Comparison of ENCODE assay signal across 10 cellular contexts in genomic region chr20:38369387-38369786, GRCh38. TPM values are rescaled to one million over a fixed set of nuclear protein-coding genes. Genes with fewer than 3 reads are reported as not detected.
DNase-seq lines count a peak whose midpoint lies in the region; ATAC-seq and TF ChIP-seq lines count a peak whose summit lies in the region.
"Had no signal": no experiment of that assay in that cellular context is flagged by ENCODE, and none has a peak within 500 bp of the region (broad histone marks: within the 10 kb centered on the region; RNA-seq: fewer than 3 reads in every experiment).

No MANE protein-coding gene starts in this region.

- 50% methylated on average over 2 of the region's 2 CpGs for WGBS in esophagus muscularis mucosa

- H3K4me1 ChIP-seq in A673 (ENCODE audit: insufficient read depth, low read length, poor library complexity, severe bottlenecking) (no peaks in the 10 kb centered on the region), RWPE2 (ENCODE audit: insufficient read depth, poor library complexity, severe bottlenecking) (no peaks in the 10 kb centered on the region), esophagus muscularis mucosa (no peaks in the 10 kb centered on the region)

- ATAC-seq in RWPE2 (ENCODE audit: low read depth) = peak; percentile 53

- H3K4me3 ChIP-seq in A673 (ENCODE audit: low read depth, low read length, poor library complexity, severe bottlenecking) (no peak overlapping the region), RWPE2 (ENCODE audit: severe bottlenecking) (no peak overlapping the region), esophagus muscularis mucosa (no peak overlapping the region)

- POLR2A ChIA-PET in A673 (lab: Charles Lee; ENCODE audit: low non-redundant PET) = no interaction called here
- POLR2A ChIA-PET in HEK293T (lab: Yijun Ruan, JAX) = no interaction called here

- H3K36me3 ChIP-seq in A673 (ENCODE audit: insufficient read depth, low read length, poor library complexity, severe bottlenecking) (no peaks in the 10 kb centered on the region), RWPE2 (ENCODE audit: low read depth) (no peaks in the 10 kb centered on the region), esophagus muscularis mucosa (no peaks in the 10 kb centered on the region)

- H3K9me3 ChIP-seq in A673 (ENCODE audit: low read depth, low read length, poor library complexity, severe bottlenecking) (no peaks in the 10 kb centered on the region), RWPE2 (ENCODE audit: severe bottlenecking) (no peaks in the 10 kb centered on the region), esophagus muscularis mucosa (no peaks in the 10 kb centered on the region)

- BruUV-seq in A673 (replicated peaks; lab: Mats Ljungman, UMichigan) = no TSS peak

- TF ChIP-seq CTCF in A673 (conservative IDR thresholded peaks at IDR 0.05; ENCODE audit: low read depth, low read length) (no peak), RWPE2 (IDR thresholded peaks at IDR 0.05; ENCODE audit: poor library complexity, severe bottlenecking) (no peak), esophagus muscularis mucosa (IDR thresholded peaks at IDR 0.05) (no peak)

- intact Hi-C loops in A673 (cut with micrococcal nuclease; ENCODE audit: unreplicated experiment) = no loop called here
- intact Hi-C loops in esophagus muscularis mucosa (cut with DNase I) = no loop called here

- CTCF ChIA-PET in A673 (lab: Charles Lee) = no interaction called here
- CTCF ChIA-PET in HEK293T (lab: Yijun Ruan, JAX) = no interaction called here

- TF ChIP-seq EP300 in esophagus muscularis mucosa (IDR thresholded peaks at IDR 0.05) = no peak

- H3K27ac ChIP-seq in A673 (ENCODE audit: low read depth, low read length, poor library complexity, severe bottlenecking) (no peak overlapping the region), RWPE2 (ENCODE audit: poor library complexity, severe bottlenecking) (no peak overlapping the region), esophagus muscularis mucosa (replicated peaks in 1 of 4) (no peak overlapping the region)

- peaks cover 4% of the 10 kb centered on the region for H3K27me3 ChIP-seq in A673 (replicated peaks; ENCODE audit: insufficient read depth, low read depth, low read length, poor library complexity)
- H3K27me3 ChIP-seq in RWPE2 (ENCODE audit: insufficient read depth, poor library complexity, severe bottlenecking) = peaks cover 3% of the 10 kb centered on the region
- H3K27me3 ChIP-seq in esophagus muscularis mucosa = peaks cover 0 to 5% (median 0%) of the 10 kb centered on the region in 4 donors

- no peak for TF ChIP-seq POLR2A in esophagus muscularis mucosa (IDR thresholded peaks at IDR 0.05; ENCODE audit: low read depth)

- DNase-seq in A673 (ENCODE audit: low spot score) = peak; percentile 18
- DNase-seq in HEK293T (ENCODE audit: extremely low spot score) = peak; percentile 41
- no peak for DNase-seq in RWPE2 (ENCODE audit: low spot score)
- peak; percentile 40 for DNase-seq in germinal center (ENCODE audit: low spot score)
- no peak for DNase-seq in COLO668 (lab: John Stamatoyannopoulos, UW; ENCODE audit: unreplicated experiment)
- DNase-seq in esophagus muscularis mucosa (ENCODE audit: extremely low spot score) = no peak
- DNase-seq in NCI-H345 treated with DMSO at 0.1 percent for 48 hours (lab: John Stamatoyannopoulos, UW; ENCODE audit: unreplicated experiment) = no peak
- no peak for DNase-seq in middle frontal gyrus (ENCODE audit: extremely low spot score, low spot score)
- DNase-seq: activated naive CD8-positive, alpha-beta T cell treated with anti-CD3 and anti-CD28 coated beads, Interleukin-2, amount 10 ng/mL, durations not matched to agents 7 days and 5 days; NCI-H1417 treated with DMSO at 0.1 percent for 48 hours had no signal

TF ChIP-seq in HEK293T, 16 proteins besides CTCF, POLR2A, EP300 and RAD21:
- TF ChIP-seq LEF1 (IDR thresholded peaks at IDR 0.05; ENCODE audit: borderline replicate concordance) (no peak), SUZ12 (IDR thresholded peaks at IDR 0.05) (no peak), BHLHE40 (IDR thresholded peaks at IDR 0.05; ENCODE audit: borderline replicate concordance) (no peak), SP1 (IDR thresholded peaks at IDR 0.05) (no peak), PKNOX1 (IDR thresholded peaks at IDR 0.05) (peak; percentile 88), FOXA1 (IDR thresholded peaks at IDR 0.05) (no peak), FOXM1 (IDR thresholded peaks at IDR 0.05; ENCODE audit: borderline replicate concordance) (no peak), FOXK2 (IDR thresholded peaks at IDR 0.05) (no peak), ARNT (IDR thresholded peaks at IDR 0.05) (no peak)

RNA-seq across cellular contexts. Expression of gene LBP, which starts 23.1 kb away (rescaled TPM):
- not detected in 2 replicates for total RNA-seq in A673 (2021)
- under 1 TPM in 2 of 4 donors, not detected in 2; 0.13 to 0.33 TPM for total RNA-seq in esophagus muscularis mucosa
- total RNA-seq: activated naive CD8-positive, alpha-beta T cell treated with anti-CD3 and anti-CD28 coated beads, Interleukin-2, amount 10 ng/mL, durations not matched to agents 7 days and 5 days had no signal

Comparison
In these comparisons a context has a peak if more than half of its experiments do, and no peak if none do; other contexts are left out.
1. DNase-seq: peak in A673 (single experiment), HEK293T (single experiment) and germinal center (single experiment); none in RWPE2 (single experiment), COLO668 (single experiment), esophagus muscularis mucosa (single experiment), NCI-H345 treated with DMSO at 0.1 percent for 48 hours (single experiment) and middle frontal gyrus (single experiment).